ENCODE assay signal across 8 cellular contexts in genomic region chr13:91133941-91134772, GRCh38.
A peak's percentile ranks its signal among the peaks of the same experiment; 100 is the strongest.
DNase-seq lines count a peak whose midpoint lies in the region; ATAC-seq and TF ChIP-seq lines count a peak whose summit lies in the region.

No MANE protein-coding gene starts in this region.

- no peaks in the 10 kb centered on the region for H3K36me3 Mint-ChIP-seq in activated naive CD4-positive, alpha-beta T cell treated with anti-CD3 and anti-CD28 coated beads, Interleukin-2, amount 50 U/mL, for 72 hours

- H3K79me2 ChIP-seq in DOHH2 (ENCODE audit: control insufficient read depth, low read length): no peaks in the 10 kb centered on the region

- H4K20me1 ChIP-seq in DOHH2 (ENCODE audit: control insufficient read depth, insufficient read depth, low read depth, low read length): no peaks in the 10 kb centered on the region

- DNase-seq in NCI-H526 treated with DMSO at 0.1 percent for 48 hours (lab: John Stamatoyannopoulos, UW): peak; percentile 39
- peak in 1 of 2 donors; percentile 23 for DNase-seq in activated naive CD4-positive, alpha-beta T cell treated with anti-CD3 and anti-CD28 coated beads, Interleukin-2, amount 50 U/mL, for 72 hours (ENCODE audit: low spot score in 2 of 2)
- peak; percentile 70 to 80 for DNase-seq in cardiac muscle cell (ENCODE audit: low read depth in 1 of 2, low spot score in 1 of 2)
- peak; percentile 13 for DNase-seq in pulmonary artery endothelial cell (ENCODE audit: low read depth, low spot score)
- DNase-seq in effector memory CD4-positive, alpha-beta T cell: no peak

- H3K4me3 ChIP-seq in DOHH2 (ENCODE audit: low read length) (no peak overlapping the region), cardiac muscle cell (no peak overlapping the region)
- H3K4me3 ChIP-seq in effector memory CD4-positive, alpha-beta T cell (ENCODE audit: insufficient read depth, low read depth, low read length, poor library complexity, severe bottlenecking): no peak overlapping the region

- TF ChIP-seq CTCF in DOHH2 (IDR thresholded peaks at IDR 0.05; ENCODE audit: low read depth, low read length, poor library complexity, severe bottlenecking): peak; percentile 79
- peak; percentile 87 for TF ChIP-seq CTCF in cardiac muscle cell (IDR thresholded peaks at IDR 0.05; ENCODE audit: low read depth, low read length)

- no peak overlapping the region for H3K27ac Mint-ChIP-seq in activated naive CD4-positive, alpha-beta T cell treated with anti-CD3 and anti-CD28 coated beads, Interleukin-2, amount 50 U/mL, for 72 hours

- ATAC-seq in GM19438 (IDR thresholded peaks at IDR 0.05; ENCODE audit: low read depth, unreplicated experiment): peak; percentile 67
- peak; percentile 91 for ATAC-seq in HG03378 (IDR thresholded peaks at IDR 0.05; ENCODE audit: unreplicated experiment)
- ATAC-seq in activated naive CD4-positive, alpha-beta T cell treated with anti-CD3 and anti-CD28 coated beads, Interleukin-2, amount 50 U/mL, for 72 hours: peak; percentile 61 to 78

- H3K27ac ChIP-seq in DOHH2 (ENCODE audit: low read depth, low read length) (no peak overlapping the region), cardiac muscle cell (no peak overlapping the region)
- H3K27ac ChIP-seq in effector memory CD4-positive, alpha-beta T cell (ENCODE audit: insufficient read depth, low read length, poor library complexity, severe bottlenecking): no peak overlapping the region

- H3K36me3 ChIP-seq in DOHH2 (ENCODE audit: control insufficient read depth, low read length) (no peaks in the 10 kb centered on the region), cardiac muscle cell (no peaks in the 10 kb centered on the region)
- no peaks in the 10 kb centered on the region for H3K36me3 ChIP-seq in effector memory CD4-positive, alpha-beta T cell (ENCODE audit: control insufficient read depth, insufficient read depth, low read length)

- H3K27me3 ChIP-seq in DOHH2 (ENCODE audit: control insufficient read depth, low read length): 0 out of 2 replicates have a peak, but pooled peaks cover 3% of the 10 kb centered on the region
- H3K27me3 ChIP-seq in cardiac muscle cell: no peaks in the 10 kb centered on the region
- H3K27me3 ChIP-seq in effector memory CD4-positive, alpha-beta T cell (replicated peaks; ENCODE audit: control insufficient read depth, insufficient read depth, low read length, poor library complexity, severe bottlenecking): no peaks in the 10 kb centered on the region

- H3K4me1 ChIP-seq in DOHH2 (ENCODE audit: control insufficient read depth, low read length) (no peaks in the 10 kb centered on the region), cardiac muscle cell (ENCODE audit: low read depth) (peaks cover 7% of the 10 kb centered on the region)
- no peaks in the 10 kb centered on the region for H3K4me1 ChIP-seq in effector memory CD4-positive, alpha-beta T cell (ENCODE audit: control insufficient read depth, insufficient read depth, low read length, poor library complexity, severe bottlenecking)

- H3F3A ChIP-seq in DOHH2 (ENCODE audit: control insufficient read depth, insufficient read depth): no peaks in the 10 kb centered on the region

- H3K9me3 ChIP-seq in DOHH2 (ENCODE audit: control insufficient read depth, insufficient read depth, low read length): no peaks in the 10 kb centered on the region
- no peaks in the 10 kb centered on the region for H3K9me3 ChIP-seq in cardiac muscle cell (ENCODE audit: low read depth)
- no peaks in the 10 kb centered on the region for H3K9me3 ChIP-seq in effector memory CD4-positive, alpha-beta T cell (ENCODE audit: control insufficient read depth, low read length)

- H3K4me2 ChIP-seq in DOHH2 (ENCODE audit: low read length): no peak overlapping the region

- H3K9me3 Mint-ChIP-seq in activated naive CD4-positive, alpha-beta T cell treated with anti-CD3 and anti-CD28 coated beads, Interleukin-2, amount 50 U/mL, for 72 hours: no peaks in the 10 kb centered on the region

- H3K9me2 ChIP-seq in DOHH2 (replicated peaks; ENCODE audit: control insufficient read depth, low read length): no peaks in the 10 kb centered on the region

Comparison
In these comparisons a context has a peak if more than half of its experiments do, and no peak if none do; other contexts are left out.
1. DNase-seq: peak in NCI-H526 treated with DMSO at 0.1 percent for 48 hours (single experiment), cardiac muscle cell (2 of 2) and pulmonary artery endothelial cell (single experiment); none in effector memory CD4-positive, alpha-beta T cell (0 of 3).
2. Peak in every context shown above with its lines, with median percentiles within 50 percentile points of each other: ATAC-seq.